Comparison of ENCODE assay signal across 20 cellular contexts in genomic region chr18:9482790-9483189, GRCh38. TPM values are rescaled to one million over a fixed set of nuclear protein-coding genes. Genes with fewer than 3 reads are reported as not detected.
DNase-seq lines count a peak whose midpoint lies in the region; ATAC-seq, FAIRE-seq and TF ChIP-seq lines count a peak whose summit lies in the region.
"Had no signal": no experiment of that assay in that cellular context is flagged by ENCODE, and none has a peak within 500 bp of the region (broad histone marks: within the 10 kb centered on the region; RNA-seq: fewer than 3 reads in every experiment).

No MANE protein-coding gene starts in this region.

- peak overlapping the region; percentile 24; the same call in 1 of the 2 replicates for H3K4me2 ChIP-seq in OCI-LY1 (ENCODE audit: low read length)

- DNase-seq in GM18507 (ENCODE audit: extremely low spot score, insufficient read length, low read depth) (no peak), upper lobe of right lung (no peak), hepatic stellate cell (ENCODE audit: low spot score) (no peak), NCI-H1436 treated with DMSO at 0.1 percent for 48 hours (lab: John Stamatoyannopoulos, UW) (no peak)
- DNase-seq: activated CD4-positive, CD25-positive, alpha-beta regulatory T cell treated with anti-CD3 and anti-CD28 coated beads, Interleukin-2, amount 50 U/mL, for 72 hours; activated CD8-positive, alpha-beta memory T cell treated with anti-CD3 and anti-CD28 coated beads, Interleukin-2, amount 10 ng/mL, durations not matched to agents 7 days and 5 days; activated effector memory CD4-positive, alpha-beta T cell treated with anti-CD3 and anti-CD28 coated beads, Interleukin-2, amount 50 U/mL, for 16 hours; amniotic stem cell; C1 segment of cervical spinal cord; endodermal cell; left lung; NCI-H146; NCI-H226; NK-92 treated with Interleukin-12 subunit alpha and Interleukin-12 subunit beta, amount 100 ng/mL, for 24 hours; pancreas; Right ventricle myocardium superior; stimulated activated CD4-positive, alpha-beta T cell treated with anti-CD3 and anti-CD28 coated beads, Interleukin-2, amount 100 ng/mL, for 48 hours had no signal

- peaks cover 93% of the 10 kb centered on the region for H3K79me2 ChIP-seq in OCI-LY1 (ENCODE audit: insufficient read depth, low read length)

- TF ChIP-seq CTCF in OCI-LY1 (IDR thresholded peaks at IDR 0.05; ENCODE audit: low read length) (no peak), upper lobe of right lung (IDR thresholded peaks at IDR 0.05) (no peak)

- no peak overlapping the region for H3K9ac ChIP-seq in OCI-LY1 (ENCODE audit: low read length)

- peaks cover 46% of the 10 kb centered on the region for H3K36me3 ChIP-seq in OCI-LY1 (ENCODE audit: insufficient read depth, low read length)
- H3K36me3 ChIP-seq in upper lobe of right lung = peaks cover 4% of the 10 kb centered on the region
- H3K36me3 ChIP-seq: pancreas had no signal

- H3K27me3 ChIP-seq in OCI-LY1 (ENCODE audit: insufficient read depth, low read length) = no peaks in the 10 kb centered on the region
- no peaks in the 10 kb centered on the region for H3K27me3 ChIP-seq in upper lobe of right lung
- H3K27me3 ChIP-seq: left lung, pancreas had no signal

- intact Hi-C loops in upper lobe of right lung (cut with DNase I) = no loop called here

- peaks cover 9% of the 10 kb centered on the region for H3K9me3 ChIP-seq in OCI-LY1 (ENCODE audit: low read length)
- H3K9me3 ChIP-seq in upper lobe of right lung = no peaks in the 10 kb centered on the region
- H3K9me3 ChIP-seq: left lung, pancreas had no signal

- H2AFZ ChIP-seq in OCI-LY1 (ENCODE audit: low read length) = no peak overlapping the region

- H3F3A ChIP-seq in OCI-LY1 (ENCODE audit: insufficient read depth, low read length) = no peaks in the 10 kb centered on the region

- peak; percentile 53 for FAIRE-seq in GM18507 (lab: Jason Lieb, UNC)
- FAIRE-seq: pancreas had no signal

- H3K4me1 ChIP-seq in OCI-LY1 (ENCODE audit: insufficient read depth, low read length, severe bottlenecking) (peaks cover 22% of the 10 kb centered on the region), upper lobe of right lung (peaks cover 4% of the 10 kb centered on the region)
- H3K4me1 ChIP-seq: pancreas had no signal

- H3K27ac ChIP-seq in OCI-LY1 (ENCODE audit: low read depth, low read length, poor library complexity, severe bottlenecking) (peak overlapping the region; percentile 55), upper lobe of right lung (no peak overlapping the region)
- H3K27ac ChIP-seq: pancreas had no signal

- H3K9me2 ChIP-seq in OCI-LY1 (ENCODE audit: low read depth, low read length) = no peaks in the 10 kb centered on the region

- H3K4me3 ChIP-seq in OCI-LY1 (ENCODE audit: low read depth, low read length, poor library complexity, severe bottlenecking) = no peak overlapping the region
- H3K4me3 ChIP-seq in upper lobe of right lung = no peak overlapping the region
- H3K4me3 ChIP-seq: left lung, pancreas had no signal

- peak; percentile 57 for ATAC-seq in HG03064 (IDR thresholded peaks at IDR 0.05; ENCODE audit: low read depth, unreplicated experiment)
- peak; percentile 49 for ATAC-seq in upper lobe of right lung
- ATAC-seq in HG03025 (IDR thresholded peaks at IDR 0.05; ENCODE audit: low FRiP score, unreplicated experiment) = no peak
- ATAC-seq: activated CD8-positive, alpha-beta memory T cell treated with anti-CD3 and anti-CD28 coated beads, Interleukin-2, amount 10 ng/mL, durations not matched to agents 7 days and 5 days; left lung; pancreas had no signal

- no peaks in the 10 kb centered on the region for H4K20me1 ChIP-seq in OCI-LY1 (ENCODE audit: insufficient read depth, low read length)

RNA-seq across cellular contexts. Expression of gene RALBP1, which starts 7.5 kb away (rescaled TPM):
- total RNA-seq in upper lobe of right lung = 53.3 TPM
